In the genomic region with DNA sequence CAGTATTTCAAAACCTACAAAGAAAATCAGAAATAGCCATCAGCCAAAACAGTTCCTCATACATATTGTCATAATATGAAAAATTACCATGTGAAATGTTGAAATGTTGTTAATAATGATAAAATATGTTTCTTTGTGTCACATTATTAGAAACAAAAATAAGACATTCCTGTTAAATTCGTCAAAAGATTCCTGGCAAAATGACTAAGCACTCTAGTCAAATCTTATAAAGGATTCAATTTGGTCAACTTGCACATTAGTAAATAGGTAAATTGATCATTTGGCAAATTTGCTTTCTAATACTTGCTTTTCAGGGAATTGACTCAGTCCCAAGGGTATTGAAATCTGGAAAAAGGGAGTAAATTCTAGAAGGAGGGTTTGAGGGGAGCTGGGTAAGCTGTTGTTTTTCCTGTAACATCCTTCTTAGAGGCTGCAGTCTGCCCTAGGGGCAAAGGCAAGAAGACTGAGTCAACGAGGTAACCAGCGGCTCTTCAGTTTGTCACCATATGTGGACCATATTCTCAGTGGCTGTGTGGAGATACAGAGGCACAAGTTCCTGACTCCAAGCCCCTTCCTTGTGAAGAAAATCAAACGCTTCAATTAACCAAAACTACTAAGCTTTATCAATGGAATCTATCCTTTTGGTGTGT, we compare ENCODE assay signal across 2 cellular contexts.
A peak's percentile ranks its signal among the peaks of the same experiment; 100 is the strongest.
TF ChIP-seq lines count a peak whose summit lies in the region.

No MANE protein-coding gene starts in this region.

TF ChIP-seq in SK-N-SH, 30 proteins besides CTCF, POLR2A, EP300 and RAD21:
- TF ChIP-seq GABPA (IDR thresholded peaks at IDR 0.05; ENCODE audit: low read depth): no peak
- TF ChIP-seq FOXM1 (IDR thresholded peaks at IDR 0.05; ENCODE audit: low read depth): no peak
- peak; percentile 23; the same call in 1 of the 2 replicates for TF ChIP-seq PBX3 (IDR thresholded peaks at IDR 0.05)
- TF ChIP-seq FOSL2 (IDR thresholded peaks at IDR 0.05; ENCODE audit: borderline replicate concordance, low read depth): peak; percentile 13; the same call in 1 of the 2 replicates

TF ChIP-seq in SK-N-SH treated with all-trans-retinoic acid at 6 μM for 48 hours, 23 proteins besides CTCF, POLR2A, EP300 and RAD21:
- TF ChIP-seq TSHZ2 (CRISPR knock-in tag; IDR thresholded peaks at IDR 0.05): no peak
- no peak for TF ChIP-seq ZNF8 (CRISPR knock-in tag; IDR thresholded peaks at IDR 0.05)
- TF ChIP-seq OSR1 (CRISPR knock-in tag; IDR thresholded peaks at IDR 0.05): no peak
- TF ChIP-seq, protein P1, sequence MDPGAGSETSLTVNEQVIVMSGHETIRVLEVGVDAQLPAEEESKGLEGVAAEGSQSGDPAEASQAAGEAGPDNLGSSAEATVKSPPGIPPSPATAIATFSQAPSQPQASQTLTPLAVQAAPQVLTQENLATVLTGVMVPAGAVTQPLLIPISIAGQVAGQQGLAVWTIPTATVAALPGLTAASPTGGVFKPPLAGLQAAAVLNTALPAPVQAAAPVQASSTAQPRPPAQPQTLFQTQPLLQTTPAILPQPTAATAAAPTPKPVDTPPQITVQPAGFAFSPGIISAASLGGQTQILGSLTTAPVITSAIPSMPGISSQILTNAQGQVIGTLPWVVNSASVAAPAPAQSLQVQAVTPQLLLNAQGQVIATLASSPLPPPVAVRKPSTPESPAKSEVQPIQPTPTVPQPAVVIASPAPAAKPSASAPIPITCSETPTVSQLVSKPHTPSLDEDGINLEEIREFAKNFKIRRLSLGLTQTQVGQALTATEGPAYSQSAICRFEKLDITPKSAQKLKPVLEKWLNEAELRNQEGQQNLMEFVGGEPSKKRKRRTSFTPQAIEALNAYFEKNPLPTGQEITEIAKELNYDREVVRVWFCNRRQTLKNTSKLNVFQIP (CRISPR knock-in tag; IDR thresholded peaks at IDR 0.05; ENCODE audit: borderline replicate concordance, low read depth): no peak
- no peak for TF ChIP-seq PPARA (CRISPR knock-in tag; IDR thresholded peaks at IDR 0.05; ENCODE audit: borderline replicate concordance)
- no peak for TF ChIP-seq ISL1 (CRISPR knock-in tag; IDR thresholded peaks at IDR 0.05)
- no peak for TF ChIP-seq BACH2 (CRISPR knock-in tag; IDR thresholded peaks at IDR 0.05; ENCODE audit: borderline replicate concordance)
- TF ChIP-seq, protein P2, sequence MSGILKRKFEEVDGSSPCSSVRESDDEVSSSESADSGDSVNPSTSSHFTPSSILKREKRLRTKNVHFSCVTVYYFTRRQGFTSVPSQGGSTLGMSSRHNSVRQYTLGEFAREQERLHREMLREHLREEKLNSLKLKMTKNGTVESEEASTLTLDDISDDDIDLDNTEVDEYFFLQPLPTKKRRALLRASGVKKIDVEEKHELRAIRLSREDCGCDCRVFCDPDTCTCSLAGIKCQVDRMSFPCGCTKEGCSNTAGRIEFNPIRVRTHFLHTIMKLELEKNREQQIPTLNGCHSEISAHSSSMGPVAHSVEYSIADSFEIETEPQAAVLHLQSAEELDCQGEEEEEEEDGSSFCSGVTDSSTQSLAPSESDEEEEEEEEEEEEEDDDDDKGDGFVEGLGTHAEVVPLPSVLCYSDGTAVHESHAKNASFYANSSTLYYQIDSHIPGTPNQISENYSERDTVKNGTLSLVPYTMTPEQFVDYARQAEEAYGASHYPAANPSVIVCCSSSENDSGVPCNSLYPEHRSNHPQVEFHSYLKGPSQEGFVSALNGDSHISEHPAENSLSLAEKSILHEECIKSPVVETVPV (CRISPR knock-in tag; IDR thresholded peaks at IDR 0.05): no peak
- no peak for TF ChIP-seq RARB (CRISPR knock-in tag; IDR thresholded peaks at IDR 0.05)
- TF ChIP-seq CSDC2 (CRISPR knock-in tag; IDR thresholded peaks at IDR 0.05): no peak
- no peak for TF ChIP-seq PATZ1 (CRISPR knock-in tag; IDR thresholded peaks at IDR 0.05; ENCODE audit: borderline replicate concordance)
- TF ChIP-seq, protein P3, sequence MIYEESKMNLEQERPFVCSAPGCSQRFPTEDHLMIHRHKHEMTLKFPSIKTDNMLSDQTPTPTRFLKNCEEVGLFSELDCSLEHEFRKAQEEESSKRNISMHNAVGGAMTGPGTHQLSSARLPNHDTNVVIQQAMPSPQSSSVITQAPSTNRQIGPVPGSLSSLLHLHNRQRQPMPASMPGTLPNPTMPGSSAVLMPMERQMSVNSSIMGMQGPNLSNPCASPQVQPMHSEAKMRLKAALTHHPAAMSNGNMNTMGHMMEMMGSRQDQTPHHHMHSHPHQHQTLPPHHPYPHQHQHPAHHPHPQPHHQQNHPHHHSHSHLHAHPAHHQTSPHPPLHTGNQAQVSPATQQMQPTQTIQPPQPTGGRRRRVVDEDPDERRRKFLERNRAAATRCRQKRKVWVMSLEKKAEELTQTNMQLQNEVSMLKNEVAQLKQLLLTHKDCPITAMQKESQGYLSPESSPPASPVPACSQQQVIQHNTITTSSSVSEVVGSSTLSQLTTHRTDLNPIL (CRISPR knock-in tag; IDR thresholded peaks at IDR 0.05; ENCODE audit: low read depth): no peak
- TF ChIP-seq ZC3H10 (CRISPR knock-in tag; IDR thresholded peaks at IDR 0.05): no peak
- no peak for TF ChIP-seq ZFP30 (CRISPR knock-in tag; IDR thresholded peaks at IDR 0.05)
- no peak for TF ChIP-seq SNAI2 (CRISPR knock-in tag; IDR thresholded peaks at IDR 0.05)
- TF ChIP-seq TOX (CRISPR knock-in tag; IDR thresholded peaks at IDR 0.05; ENCODE audit: borderline replicate concordance): no peak
- TF ChIP-seq ARNTL (CRISPR knock-in tag; IDR thresholded peaks at IDR 0.05; ENCODE audit: borderline replicate concordance, low read depth): no peak
- TF ChIP-seq GLIS3 (CRISPR knock-in tag; IDR thresholded peaks at IDR 0.05): no peak
